Comparison of ENCODE assay signal across 8 cellular contexts in the genomic region with DNA sequence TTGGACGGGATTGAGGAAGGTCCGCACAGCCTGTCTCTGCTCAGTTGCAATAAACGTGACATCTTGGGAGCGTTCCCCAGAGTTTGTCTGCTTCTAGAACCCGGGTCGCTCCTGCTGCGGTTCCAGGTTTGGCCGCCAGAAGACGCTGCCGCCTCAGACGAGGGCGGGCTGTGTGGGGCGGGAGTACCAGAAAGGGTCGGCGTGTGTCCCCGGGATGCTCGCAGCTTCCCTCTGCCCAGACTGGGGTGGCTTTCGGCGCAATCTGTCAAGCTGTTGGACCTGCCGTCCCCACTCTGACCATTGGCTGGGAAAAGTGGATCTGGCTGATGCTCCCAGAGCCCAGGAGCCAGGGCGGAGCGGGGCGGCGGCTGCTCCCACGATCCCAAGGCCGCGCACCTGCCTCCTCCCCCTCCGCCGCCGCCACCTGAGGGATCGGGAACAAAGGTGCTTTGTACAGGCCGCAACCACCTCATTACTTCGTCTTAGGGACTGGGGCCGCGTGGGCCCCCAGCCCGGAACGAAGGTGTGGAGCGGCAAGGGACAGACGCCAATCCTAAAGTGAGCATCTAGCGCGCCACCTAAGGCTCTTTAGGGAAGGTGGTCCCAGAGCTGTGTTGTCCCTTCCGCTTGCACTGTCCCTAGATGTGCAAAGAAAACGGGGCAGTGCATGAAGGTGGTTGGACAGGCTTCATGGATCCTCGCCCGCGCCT.
A peak's percentile ranks its signal among the peaks of the same experiment; 100 is the strongest.
DNase-seq lines count a peak whose midpoint lies in the region; ATAC-seq, FAIRE-seq and TF ChIP-seq lines count a peak whose summit lies in the region.

No MANE protein-coding gene starts in this region.

- peaks cover 9% of the 10 kb centered on the region for H3K4me1 ChIP-seq in rectal smooth muscle tissue (ENCODE audit: control insufficient read depth, insufficient read depth, low read length)

- peak; percentile 83 for TF ChIP-seq CTCF in AG04449 (IDR thresholded peaks at IDR 0.05; ENCODE audit: insufficient read depth, low read length, missing control alignments)

- POLR2A ChIA-PET in AG04449 (lab: Yijun Ruan, JAX) = no interaction called here

- peak overlapping the region; percentile 96 for H3K4me3 ChIP-seq in AG04449 (ENCODE audit: low read depth, low read length)
- peak overlapping the region; percentile 93 for H3K4me3 ChIP-seq in rectal smooth muscle tissue (ENCODE audit: low read length)

- H3K9ac ChIP-seq in rectal smooth muscle tissue (ENCODE audit: low read length) = peak overlapping the region; percentile 24

- DNase-seq in AG04449 (ENCODE audit: low read depth, low spot score) (no peak), GM18507 (ENCODE audit: extremely low spot score, insufficient read length, low read depth) (no peak), NCI-H82 treated with DMSO at 0.1 percent for 48 hours (lab: John Stamatoyannopoulos, UW; ENCODE audit: unreplicated experiment) (peak; percentile 59), activated T-helper 1 cell treated with Interleukin-2 at 50 U/mL for 16 hours (ENCODE audit: low read depth) (peak; percentile 55), foreskin melanocyte (peak; percentile 47)

- H3K27ac ChIP-seq in rectal smooth muscle tissue (ENCODE audit: low read depth, low read length) = no peak overlapping the region

- H3K36me3 ChIP-seq in rectal smooth muscle tissue (ENCODE audit: control insufficient read depth, insufficient read depth, low read length) = peaks cover 4% of the 10 kb centered on the region

- CTCF ChIA-PET in AG04449 (lab: Yijun Ruan, JAX) = interaction anchor here (1.3 to 17.3 kb wide), 7 partner anchors 12 to 110 kb away, joined by 3 to 433 read pairs (median 14); partner anchors contain the start of genes ADAM15, EFNA3 and KRTCAP2

- no peaks in the 10 kb centered on the region for H3K27me3 ChIP-seq in rectal smooth muscle tissue (ENCODE audit: control insufficient read depth, insufficient read depth, low read length)

- no peak for ATAC-seq in GM18519 (IDR thresholded peaks at IDR 0.05; ENCODE audit: low FRiP score, unreplicated experiment)
- no peak for ATAC-seq in GM18858 (IDR thresholded peaks at IDR 0.05; ENCODE audit: unreplicated experiment)

- FAIRE-seq in GM18507 (lab: Jason Lieb, UNC) = peak; percentile 79

Comparison
In these comparisons a context has a peak if more than half of its experiments do, and no peak if none do; other contexts are left out.
1. DNase-seq: peak in NCI-H82 treated with DMSO at 0.1 percent for 48 hours (single experiment), activated T-helper 1 cell treated with Interleukin-2 at 50 U/mL for 16 hours (single experiment) and foreskin melanocyte (single experiment); none in AG04449 (single experiment) and GM18507 (single experiment).